Comparison of ENCODE assay signal across 1 cellular context in genomic region chr1:201500670-201501120, GRCh38.
TF ChIP-seq lines count a peak whose summit lies in the region.

No MANE protein-coding gene starts in this region.

TF ChIP-seq in IMR-90, 13 proteins besides CTCF, POLR2A, EP300 and RAD21:
- TF ChIP-seq FOS (IDR thresholded peaks at IDR 0.05; ENCODE audit: low read depth, low read length): no peak
- TF ChIP-seq, protein P1, sequence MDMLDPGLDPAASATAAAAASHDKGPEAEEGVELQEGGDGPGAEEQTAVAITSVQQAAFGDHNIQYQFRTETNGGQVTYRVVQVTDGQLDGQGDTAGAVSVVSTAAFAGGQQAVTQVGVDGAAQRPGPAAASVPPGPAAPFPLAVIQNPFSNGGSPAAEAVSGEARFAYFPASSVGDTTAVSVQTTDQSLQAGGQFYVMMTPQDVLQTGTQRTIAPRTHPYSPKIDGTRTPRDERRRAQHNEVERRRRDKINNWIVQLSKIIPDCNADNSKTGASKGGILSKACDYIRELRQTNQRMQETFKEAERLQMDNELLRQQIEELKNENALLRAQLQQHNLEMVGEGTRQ (IDR thresholded peaks at IDR 0.05; ENCODE audit: low read depth, low read length): no peak
- no peak for TF ChIP-seq MAZ (IDR thresholded peaks at IDR 0.05; ENCODE audit: borderline replicate concordance, low read depth, low read length)
- TF ChIP-seq MAFK (IDR thresholded peaks at IDR 0.05; ENCODE audit: low read depth, low read length): no peak
- TF ChIP-seq BHLHE40 (IDR thresholded peaks at IDR 0.05; ENCODE audit: low read depth, low read length): no peak
- TF ChIP-seq SMC3 (IDR thresholded peaks at IDR 0.05; ENCODE audit: low read depth, low read length): no peak
- no peak for TF ChIP-seq MXI1 (IDR thresholded peaks at IDR 0.05; ENCODE audit: borderline replicate concordance, low read depth, low read length)
- no peak for TF ChIP-seq RCOR1 (IDR thresholded peaks at IDR 0.05; ENCODE audit: insufficient replicate concordance, low read length)
- no peak for TF ChIP-seq CEBPB (IDR thresholded peaks at IDR 0.05; ENCODE audit: low read depth, low read length)
- TF ChIP-seq, protein P2, sequence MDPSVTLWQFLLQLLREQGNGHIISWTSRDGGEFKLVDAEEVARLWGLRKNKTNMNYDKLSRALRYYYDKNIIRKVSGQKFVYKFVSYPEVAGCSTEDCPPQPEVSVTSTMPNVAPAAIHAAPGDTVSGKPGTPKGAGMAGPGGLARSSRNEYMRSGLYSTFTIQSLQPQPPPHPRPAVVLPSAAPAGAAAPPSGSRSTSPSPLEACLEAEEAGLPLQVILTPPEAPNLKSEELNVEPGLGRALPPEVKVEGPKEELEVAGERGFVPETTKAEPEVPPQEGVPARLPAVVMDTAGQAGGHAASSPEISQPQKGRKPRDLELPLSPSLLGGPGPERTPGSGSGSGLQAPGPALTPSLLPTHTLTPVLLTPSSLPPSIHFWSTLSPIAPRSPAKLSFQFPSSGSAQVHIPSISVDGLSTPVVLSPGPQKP (IDR thresholded peaks at IDR 0.05; ENCODE audit: borderline replicate concordance, low read depth, low read length): no peak
- TF ChIP-seq NFE2L2 (IDR thresholded peaks at IDR 0.05; ENCODE audit: low read depth, low read length): no peak
- no peak for TF ChIP-seq CHD1 (IDR thresholded peaks at IDR 0.05; ENCODE audit: low read depth, low read length)
- TF ChIP-seq RFX5 (IDR thresholded peaks at IDR 0.05; ENCODE audit: low read depth, low read length): no peak
TF ChIP-seq in IMR-90: peak in this region for 0.
